Comparison of ENCODE assay signal across 27 cellular contexts in genomic region chr7:36029846-36030510, GRCh38.
"Had no signal": no experiment of that assay in that cellular context is flagged by ENCODE, and none has a peak within 500 bp of the region (broad histone marks: within the 10 kb centered on the region; RNA-seq: fewer than 3 reads in every experiment).

No MANE protein-coding gene starts in this region.

- DNase-seq: activated CD4-positive, alpha-beta memory T cell treated with anti-CD3 and anti-CD28 coated beads, Interleukin-2, amount 10 ng/mL, durations not matched to agents 7 days and 5 days; activated CD4-positive, alpha-beta T cell treated with anti-CD3 and anti-CD28 coated beads for 36 hours; activated CD4-positive, alpha-beta T cell treated with anti-CD3 and anti-CD28 coated beads, Interleukin-2, amount 50 U/mL, for 1 hour; activated gamma-delta T cell treated with Interleukin-2 at 50 U/mL for 16 hours; activated naive CD4-positive, alpha-beta T cell treated with anti-CD3 and anti-CD28 coated beads, Interleukin-2, amount 10 ng/mL, durations not matched to agents 7 days and 5 days; activated naive CD8-positive, alpha-beta T cell treated with anti-CD3 and anti-CD28 coated beads for 36 hours; activated T-cell treated with anti-CD3 and anti-CD28 coated beads for 4 hours; activated T-cell treated with anti-CD3 and anti-CD28 coated beads, Interleukin-2, amount 50 U/mL, for 48 hours; brain microvascular endothelial cell; caudate nucleus; IMR-90; KBM-7; MG63; MV-4-11; NCI-H1092 treated with DMSO at 0.1 percent for 48 hours; NCI-H1417 treated with DMSO at 0.1 percent for 48 hours; NCI-H187; NCI-H2081 treated with DMSO at 0.1 percent for 48 hours; NCI-H2171 treated with DMSO at 0.1 percent for 48 hours; NCI-H226; NCI-H510A; NCI-H526 treated with DMSO at 0.1 percent for 48 hours; T-cell; WERI-Rb-1 had no signal

- H3K36me3 ChIP-seq: brain microvascular endothelial cell, MG63, WERI-Rb-1 had no signal

- H3K4me3 ChIP-seq: MG63, PC-9, SK-N-MC had no signal

- ATAC-seq: activated CD4-positive, alpha-beta T cell treated with anti-CD3 and anti-CD28 coated beads for 36 hours; Right ventricle myocardium inferior; T-cell had no signal

- H3K9me3 ChIP-seq: MG63 had no signal

- H3K27ac ChIP-seq: brain microvascular endothelial cell, PC-9, SK-N-MC, WERI-Rb-1 had no signal

- H3K27me3 ChIP-seq: MG63 had no signal
